14 cellular contexts compared by ENCODE assay signal in the genomic region with DNA sequence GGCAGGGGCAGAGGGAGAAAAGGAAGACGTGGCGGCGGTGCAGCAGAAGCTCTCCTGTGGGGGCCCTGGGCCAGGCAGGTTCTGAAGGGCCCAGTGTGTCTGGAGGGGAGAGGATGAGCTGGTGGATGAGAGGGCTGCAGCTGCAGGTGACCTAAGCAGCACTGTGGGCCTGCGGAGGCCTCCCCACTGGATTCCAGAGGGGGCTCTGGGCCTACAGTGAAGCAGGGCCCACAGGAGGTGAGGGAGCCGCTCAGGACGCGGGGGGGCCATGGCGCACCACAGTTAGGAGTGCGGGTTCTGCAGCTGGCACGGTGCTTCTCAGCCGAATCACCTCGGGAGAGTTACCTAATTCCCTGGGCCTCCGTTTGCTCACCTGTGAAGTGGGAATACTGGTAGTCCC. TPM values are rescaled to one million over a fixed set of nuclear protein-coding genes. Genes with fewer than 3 reads are reported as not detected.
A peak's percentile ranks its signal among the peaks of the same experiment; 100 is the strongest.
DNase-seq lines count a peak whose midpoint lies in the region; ATAC-seq and TF ChIP-seq lines count a peak whose summit lies in the region.
"Had no signal": no experiment of that assay in that cellular context is flagged by ENCODE, and none has a peak within 500 bp of the region (broad histone marks: within the 10 kb centered on the region; RNA-seq: fewer than 3 reads in every experiment).

No MANE protein-coding gene starts in this region.

- TF ChIP-seq POLR2A in gastrocnemius medialis (IDR thresholded peaks at IDR 0.05) = no peak

- 0 out of 2 replicates have a peak overlapping the region, but pooled peaks have one; percentile 25 for H3K9ac ChIP-seq in BLaER1
- H3K9ac ChIP-seq: KMS-11 had no signal

- in situ Hi-C loops in gastrocnemius medialis (cut with MboI; ENCODE audit: low sequenced_read_pairs in 4 of 4) = no loop called here

- no peak for ATAC-seq in memory B cell (ENCODE audit: low read depth)
- no peak for ATAC-seq in gastrocnemius medialis
- ATAC-seq: GM12878, HCT116 had no signal

- no peak overlapping the region for H3K4me3 Mint-ChIP-seq in memory B cell
- H3K4me3 Mint-ChIP-seq: CD14-positive monocyte; CD4-positive, alpha-beta memory T cell; HFFc6 had no signal

- no peaks in the 10 kb centered on the region for H3K36me3 Mint-ChIP-seq in memory B cell
- H3K36me3 Mint-ChIP-seq: CD14-positive monocyte; CD4-positive, alpha-beta memory T cell had no signal

- H3K27ac ChIP-seq in BLaER1 (0 out of 2 replicates have a peak overlapping the region, but pooled peaks have one; percentile 2), gastrocnemius medialis (peak overlapping the region; percentile 94 to 99 (median 96))
- H3K27ac ChIP-seq: KMS-11 had no signal

- H4K20me1 ChIP-seq in BLaER1 = peaks cover 6% of the 10 kb centered on the region; the same call in 1 of the 2 replicates

- peak overlapping the region; percentile 75 for H3K4me2 ChIP-seq in BLaER1
- H3K4me2 ChIP-seq: KMS-11 had no signal

- peak overlapping the region; percentile 75 for H3K27ac Mint-ChIP-seq in memory B cell
- H3K27ac Mint-ChIP-seq: CD14-positive monocyte; CD4-positive, alpha-beta memory T cell; HFFc6 had no signal

- H3K4me3 ChIP-seq in BLaER1 = no peak overlapping the region
- no peak overlapping the region for H3K4me3 ChIP-seq in H7 (ENCODE audit: insufficient read depth, low read depth, low read length)
- no peak overlapping the region for H3K4me3 ChIP-seq in gastrocnemius medialis
- H3K4me3 ChIP-seq: GM12878 had no signal

- DNase-seq in H7 (peak; percentile 57), memory B cell (ENCODE audit: low spot score in 2 of 2) (no peak), gastrocnemius medialis (no peak), pons (ENCODE audit: low spot score) (no peak), D341Med (ENCODE audit: low spot score) (no peak)
- no peak for DNase-seq in activated CD4-positive, alpha-beta T cell treated with anti-CD3 and anti-CD28 coated beads for 48 hours
- DNase-seq: BE2C; CD4-positive, alpha-beta memory T cell; HFFc6 had no signal

- H3K36me3 ChIP-seq in BLaER1 (no peaks in the 10 kb centered on the region), H7 (replicated peaks; ENCODE audit: control insufficient read depth, insufficient read depth, low read length) (no peaks in the 10 kb centered on the region), gastrocnemius medialis (peaks cover 0 to 7% of the 10 kb centered on the region in 2 donors)
- H3K36me3 ChIP-seq: BE2C had no signal

- intact Hi-C loops in gastrocnemius medialis (cut with DNase I; ENCODE audit: low total_unique reads) = no loop called here

- H3K4me1 Mint-ChIP-seq in memory B cell = no peaks in the 10 kb centered on the region
- H3K4me1 Mint-ChIP-seq: CD14-positive monocyte had no signal

- H3K9me3 Mint-ChIP-seq in memory B cell = no peaks in the 10 kb centered on the region
- H3K9me3 Mint-ChIP-seq: CD4-positive, alpha-beta memory T cell; HFFc6 had no signal

- no peaks in the 10 kb centered on the region for H3K9me3 ChIP-seq in BLaER1
- H3K9me3 ChIP-seq in gastrocnemius medialis = no peaks in the 10 kb centered on the region
- H3K9me3 ChIP-seq: BE2C had no signal

- H3K4me1 ChIP-seq in BLaER1 = peaks cover 60% of the 10 kb centered on the region
- H3K4me1 ChIP-seq in gastrocnemius medialis = peaks cover 38 to 53% of the 10 kb centered on the region in 2 donors
- H3K4me1 ChIP-seq: BE2C had no signal

- no peaks in the 10 kb centered on the region for H3K27me3 ChIP-seq in BLaER1
- H3K27me3 ChIP-seq in H7 (ENCODE audit: control insufficient read depth, insufficient read depth, low read length) = no peaks in the 10 kb centered on the region; the same call in 1 of the 2 replicates
- H3K27me3 ChIP-seq in gastrocnemius medialis = no peaks in the 10 kb centered on the region
- H3K27me3 ChIP-seq: BE2C had no signal

- no peak for TF ChIP-seq CTCF in gastrocnemius medialis (IDR thresholded peaks at IDR 0.05 in 4 of 5, conservative IDR thresholded peaks at IDR 0.05 in 1 of 5)

- peaks cover 4% of the 10 kb centered on the region for H3K27me3 Mint-ChIP-seq in memory B cell

RNA-seq across cellular contexts. Expression of a gene that starts 10.5 kb away (rescaled TPM):
- 1.6 and 1.9 TPM in 2 replicates for total RNA-seq in H7 (2014; rRNA removed; shearing (Covaris generic))
- total RNA-seq in gastrocnemius medialis = 100 to 1,000 TPM; 177 to 281 (median 244) TPM

RNA-seq across cellular contexts. Expression of a gene that starts 50.9 kb away (rescaled TPM):
- 0.59 and 2.2 TPM in 2 replicates for total RNA-seq in H7 (2014; rRNA removed; shearing (Covaris generic))
- total RNA-seq in gastrocnemius medialis = 1 to 10 TPM; 2.9 to 8.5 (median 5.8) TPM

Comparison
In these comparisons a context has a peak if more than half of its experiments do, and no peak if none do; other contexts are left out.
1. RNA of a gene that starts 10.5 kb away (total RNA-seq): 177 to 281 TPM in gastrocnemius medialis; 1.6 to 1.9 TPM in H7; every median in the first group is over 10 times any median in the second.